13 cellular contexts compared by ENCODE assay signal in genomic region chr11:96037267-96037990, GRCh38.
A peak's percentile ranks its signal among the peaks of the same experiment; 100 is the strongest.
DNase-seq lines count a peak whose midpoint lies in the region; ATAC-seq and TF ChIP-seq lines count a peak whose summit lies in the region.
"Had no signal": no experiment of that assay in that cellular context is flagged by ENCODE, and none has a peak within 500 bp of the region (broad histone marks: within the 10 kb centered on the region; RNA-seq: fewer than 3 reads in every experiment).

No MANE protein-coding gene starts in this region.

- H3K27ac Mint-ChIP-seq in endothelial cell (ENCODE audit: unreplicated experiment) = peak overlapping the region; percentile 27
- peak overlapping the region; percentile 90 for H3K27ac Mint-ChIP-seq in nephron progenitor cell
- H3K27ac Mint-ChIP-seq: H9; stimulated activated effector memory CD8-positive, alpha-beta T cell treated with anti-CD3 and anti-CD28 coated beads, Interleukin-12 subunit alpha, Interleukin-12 subunit beta, amount 100 ng/mL, for 72 hours had no signal

- H3K9me3 ChIP-seq in thyroid gland = no peaks in the 10 kb centered on the region
- H3K9me3 ChIP-seq: SJCRH30 had no signal

- 87 to 90% methylated on average over 6 of the region's 6 CpGs for WGBS in thyroid gland, 2 donors

- H3K4me3 ChIP-seq in thyroid gland (replicated peaks in 1 of 3) = no peak overlapping the region
- H3K4me3 ChIP-seq: SJCRH30 had no signal

- H3K27ac ChIP-seq in thyroid gland = peak overlapping the region in 1 of 3 donors; percentile 2
- H3K27ac ChIP-seq: SJCRH30 had no signal

- DNase-seq in Daoy (ENCODE audit: low read depth) (peak; percentile 35), NCI-H1694 treated with DMSO at 0.1 percent for 48 hours (lab: John Stamatoyannopoulos, UW) (peak; percentile 31), endothelial cell (ENCODE audit: low spot score) (no peak), nephron progenitor cell (peak; percentile 19), thyroid gland (no peak)
- DNase-seq: cerebellar nuclear complex, H9, immature natural killer cell, SJCRH30 had no signal

- no peak overlapping the region for H3K4me3 Mint-ChIP-seq in endothelial cell (ENCODE audit: unreplicated experiment)
- peak overlapping the region; percentile 9 for H3K4me3 Mint-ChIP-seq in nephron progenitor cell
- H3K4me3 Mint-ChIP-seq: H9; immature natural killer cell; stimulated activated effector memory CD8-positive, alpha-beta T cell treated with anti-CD3 and anti-CD28 coated beads, Interleukin-12 subunit alpha, Interleukin-12 subunit beta, amount 100 ng/mL, for 72 hours had no signal

- no peak for TF ChIP-seq POLR2A in thyroid gland (IDR thresholded peaks at IDR 0.05)

- peaks cover 32 to 43% of the 10 kb centered on the region in 2 donors for H3K4me1 ChIP-seq in thyroid gland
- H3K4me1 ChIP-seq: SJCRH30 had no signal

- no peaks in the 10 kb centered on the region for H3K36me3 Mint-ChIP-seq in endothelial cell (ENCODE audit: low read depth, unreplicated experiment)
- H3K36me3 Mint-ChIP-seq in nephron progenitor cell (ENCODE audit: low read depth) = peaks cover 40% of the 10 kb centered on the region
- H3K36me3 Mint-ChIP-seq: stimulated activated effector memory CD8-positive, alpha-beta T cell treated with anti-CD3 and anti-CD28 coated beads, Interleukin-12 subunit alpha, Interleukin-12 subunit beta, amount 100 ng/mL, for 72 hours had no signal

- peaks cover 4% of the 10 kb centered on the region for H3K9me3 Mint-ChIP-seq in endothelial cell (ENCODE audit: unreplicated experiment)
- H3K9me3 Mint-ChIP-seq in nephron progenitor cell = peaks cover 9% of the 10 kb centered on the region
- H3K9me3 Mint-ChIP-seq: immature natural killer cell; stimulated activated effector memory CD8-positive, alpha-beta T cell treated with anti-CD3 and anti-CD28 coated beads, Interleukin-12 subunit alpha, Interleukin-12 subunit beta, amount 100 ng/mL, for 72 hours had no signal

- TF ChIP-seq CTCF in endothelial cell (IDR thresholded peaks at IDR 0.05; ENCODE audit: unreplicated experiment) (no peak), nephron progenitor cell (IDR thresholded peaks at IDR 0.05) (no peak), thyroid gland (IDR thresholded peaks at IDR 0.05) (no peak)

- intact Hi-C loops in thyroid gland (cut with DNase I) = no loop called here

- H3K27me3 ChIP-seq in thyroid gland = no peaks in the 10 kb centered on the region
- H3K27me3 ChIP-seq: SJCRH30 had no signal

- ATAC-seq in HG03108 (IDR thresholded peaks at IDR 0.05; ENCODE audit: unreplicated experiment) (no peak), HG03280 (IDR thresholded peaks at IDR 0.05; ENCODE audit: unreplicated experiment) (no peak), HG02884 (IDR thresholded peaks at IDR 0.05; ENCODE audit: unreplicated experiment) (no peak)
- ATAC-seq: stimulated activated effector memory CD8-positive, alpha-beta T cell treated with anti-CD3 and anti-CD28 coated beads, Interleukin-12 subunit alpha, Interleukin-12 subunit beta, amount 100 ng/mL, for 72 hours had no signal

- H3K4me1 Mint-ChIP-seq in endothelial cell (ENCODE audit: unreplicated experiment) (peaks cover 9% of the 10 kb centered on the region), nephron progenitor cell (peaks cover 63% of the 10 kb centered on the region)
- H3K4me1 Mint-ChIP-seq: stimulated activated effector memory CD8-positive, alpha-beta T cell treated with anti-CD3 and anti-CD28 coated beads, Interleukin-12 subunit alpha, Interleukin-12 subunit beta, amount 100 ng/mL, for 72 hours had no signal

- no peaks in the 10 kb centered on the region for H3K36me3 ChIP-seq in thyroid gland
- H3K36me3 ChIP-seq: SJCRH30 had no signal

- H3K27me3 Mint-ChIP-seq in endothelial cell (ENCODE audit: unreplicated experiment) (peaks cover 2% of the 10 kb centered on the region), nephron progenitor cell (ENCODE audit: low read depth, poor library complexity) (no peaks in the 10 kb centered on the region)

Comparison
In these comparisons a context has a peak if more than half of its experiments do, and no peak if none do; other contexts are left out.
1. DNase-seq: peak in Daoy (single experiment), NCI-H1694 treated with DMSO at 0.1 percent for 48 hours (single experiment) and nephron progenitor cell (single experiment); none in endothelial cell (single experiment) and thyroid gland (0 of 2).